In genomic region chr18:73520229-73520628, GRCh38 we compare ENCODE assay signal across 15 cellular contexts.
DNase-seq lines count a peak whose midpoint lies in the region; ATAC-seq and TF ChIP-seq lines count a peak whose summit lies in the region.
"Had no signal": no experiment of that assay in that cellular context is flagged by ENCODE, and none has a peak within 500 bp of the region (broad histone marks: within the 10 kb centered on the region; RNA-seq: fewer than 3 reads in every experiment).

No MANE protein-coding gene starts in this region.

- no peak overlapping the region for H3K9ac ChIP-seq in smooth muscle cell (ENCODE audit: low read depth)

- 73% methylated on average over 5 of the region's 5 CpGs for WGBS in smooth muscle cell (ENCODE audit: low lambda C conversion rate)
- 62 to 80% methylated on average over 5 of the region's 5 CpGs for WGBS in lower leg skin, 2 donors
- WGBS in aorta, 2 donors, result 46 to 47% methylated on average over 5 of the region's 5 CpGs

- intact Hi-C loops in lower leg skin (cut with DNase I; ENCODE audit: low total_unique reads) (no loop called here), aorta (cut with DNase I) (no loop called here)

- H3K27me3 ChIP-seq in WERI-Rb-1 (ENCODE audit: insufficient read depth, low read depth, severe bottlenecking) (no peaks in the 10 kb centered on the region), smooth muscle cell (ENCODE audit: low read depth) (no peaks in the 10 kb centered on the region), aorta (ENCODE audit: control insufficient read depth in 1 of 2, insufficient read depth in 2 of 2, low read length in 1 of 2) (no peaks in the 10 kb centered on the region)

- H3K27ac ChIP-seq in WERI-Rb-1 (no peak overlapping the region), smooth muscle cell (ENCODE audit: low read depth) (no peak overlapping the region), aorta (ENCODE audit: low read depth in 1 of 2, low read length in 2 of 2) (no peak overlapping the region)
- H3K27ac ChIP-seq: epithelial cell of prostate had no signal

- H4K20me1 ChIP-seq in smooth muscle cell (ENCODE audit: low read depth), result no peaks in the 10 kb centered on the region

- H3K36me3 ChIP-seq in WERI-Rb-1, result no peaks in the 10 kb centered on the region
- no peaks in the 10 kb centered on the region for H3K36me3 ChIP-seq in smooth muscle cell (ENCODE audit: low read depth)
- H3K36me3 ChIP-seq in aorta (ENCODE audit: control insufficient read depth in 1 of 2, insufficient read depth in 2 of 2, low read length in 1 of 2), result no peaks in the 10 kb centered on the region

- H2AFZ ChIP-seq in smooth muscle cell (ENCODE audit: low read depth), result no peak overlapping the region

- H3K9me3 ChIP-seq in WERI-Rb-1 (ENCODE audit: severe bottlenecking), result no peaks in the 10 kb centered on the region
- H3K9me3 ChIP-seq in smooth muscle cell (replicated peaks; ENCODE audit: low read depth), result no peaks in the 10 kb centered on the region
- no peaks in the 10 kb centered on the region for H3K9me3 ChIP-seq in aorta (ENCODE audit: control insufficient read depth, low read length)

- no peak overlapping the region for H3K4me2 ChIP-seq in smooth muscle cell

- peak; percentile 26 for DNase-seq in DMS153 (lab: John Stamatoyannopoulos, UW)
- no peak for DNase-seq in DMS153 treated with DMSO at 0.1 percent for 48 hours (lab: John Stamatoyannopoulos, UW; ENCODE audit: unreplicated experiment)
- DNase-seq in WERI-Rb-1, result peak; percentile 47
- peak; percentile 17 for DNase-seq in iPS DF 19.7 (ENCODE audit: low read depth, low spot score)
- no peak for DNase-seq in smooth muscle cell (lab: John Stamatoyannopoulos, UW; ENCODE audit: unreplicated experiment)
- no peak for DNase-seq in lower leg skin (ENCODE audit: low spot score in 2 of 2)
- no peak for DNase-seq in aorta
- no peak for DNase-seq in middle frontal gyrus (ENCODE audit: extremely low spot score, low spot score)
- DNase-seq: 8988T; activated CD4-positive, alpha-beta T cell treated with anti-CD3 and anti-CD28 coated beads for 4 hours; activated naive CD8-positive, alpha-beta T cell treated with anti-CD3 and anti-CD28 coated beads, Interleukin-2, amount 10 ng/mL, durations not matched to agents 7 days and 5 days; NCI-H2227 treated with DMSO at 0.1 percent for 48 hours; small intestine; stimulated activated naive CD8-positive, alpha-beta T cell treated with anti-CD3 and anti-CD28 coated beads, Interleukin-15, amount 100 ng/mL, for 72 hours had no signal

- H3K4me3 ChIP-seq in WERI-Rb-1 (ENCODE audit: low read depth, low read length) (no peak overlapping the region), smooth muscle cell (no peak overlapping the region), lower leg skin (ENCODE audit: low read depth, poor library complexity, severe bottlenecking) (no peak overlapping the region), aorta (ENCODE audit: low read length in 2 of 2) (no peak overlapping the region)

- H3K79me2 ChIP-seq in smooth muscle cell (ENCODE audit: low read depth), result no peaks in the 10 kb centered on the region

- H3F3A ChIP-seq in smooth muscle cell (ENCODE audit: low read depth), result no peaks in the 10 kb centered on the region

- TF ChIP-seq CTCF in WERI-Rb-1 (IDR thresholded peaks at IDR 0.05; ENCODE audit: low read depth, low read length), result peak; percentile 69
- TF ChIP-seq CTCF in smooth muscle cell (IDR thresholded peaks at IDR 0.05; ENCODE audit: borderline replicate concordance, insufficient read depth, poor library complexity, severe bottlenecking), result peak; percentile 41
- no peak for TF ChIP-seq CTCF in lower leg skin (IDR thresholded peaks at IDR 0.05)

- H3K4me1 ChIP-seq in smooth muscle cell (ENCODE audit: low read depth), result no peaks in the 10 kb centered on the region
- no peaks in the 10 kb centered on the region for H3K4me1 ChIP-seq in aorta (ENCODE audit: control insufficient read depth in 1 of 2, insufficient read depth in 2 of 2, low read length in 2 of 2)

- ATAC-seq in aorta (ENCODE audit: low FRiP score), result no peak
- ATAC-seq: stimulated activated naive CD8-positive, alpha-beta T cell treated with anti-CD3 and anti-CD28 coated beads, Interleukin-15, amount 100 ng/mL, for 72 hours had no signal

- TF ChIP-seq POLR2A in lower leg skin (IDR thresholded peaks at IDR 0.05), result no peak

Comparison
In these comparisons a context has a peak if more than half of its experiments do, and no peak if none do; other contexts are left out.
1. DNase-seq: peak in DMS153 (single experiment), WERI-Rb-1 (single experiment) and iPS DF 19.7 (single experiment); none in DMS153 treated with DMSO at 0.1 percent for 48 hours (single experiment), smooth muscle cell (single experiment), lower leg skin (0 of 2), aorta (0 of 2) and middle frontal gyrus (single experiment).
2. CTCF ChIP-seq: peak in WERI-Rb-1 (single experiment) and smooth muscle cell (single experiment); none in lower leg skin (0 of 3).